10 cellular contexts compared by ENCODE assay signal in genomic region chr2:200586644-200586975, GRCh38. TPM values are rescaled to one million over a fixed set of nuclear protein-coding genes. Genes with fewer than 3 reads are reported as not detected.
DNase-seq lines count a peak whose midpoint lies in the region; ATAC-seq and TF ChIP-seq lines count a peak whose summit lies in the region.
"Had no signal": no experiment of that assay in that cellular context is flagged by ENCODE, and none has a peak within 500 bp of the region (broad histone marks: within the 10 kb centered on the region; RNA-seq: fewer than 3 reads in every experiment).

No MANE protein-coding gene starts in this region.

- peak overlapping the region in 8 of 10 donors; percentile 49 to 71 (median 60) for H3K4me3 ChIP-seq in heart right ventricle
- peak overlapping the region; percentile 46 to 72 for H3K4me3 ChIP-seq in uterus

- H3K27me3 Mint-ChIP-seq in natural killer cell (ENCODE audit: low read depth in 2 of 2) = peaks cover 0 to 12% of the 10 kb centered on the region in 2 donors

- ATAC-seq in heart right ventricle (peak in 6 of 8 donors; percentile 21 to 39 (median 27)), esophagus mucosa (peak; percentile 36), natural killer cell (no peak)
- ATAC-seq: PC-3 had no signal

- H3K36me3 Mint-ChIP-seq in natural killer cell = no peaks in the 10 kb centered on the region

- H3K4me1 ChIP-seq in heart right ventricle (peaks cover 0 to 14% (median 7%) of the 10 kb centered on the region in 9 donors), uterus (peaks cover 0 to 4% of the 10 kb centered on the region in 2 donors)

- WGBS in heart right ventricle, 2 donors = 60 to 63% methylated on average over 9 of the region's 9 CpGs

- TF ChIP-seq POLR2A in uterus (IDR thresholded peaks at IDR 0.05) = no peak

- H3K27ac ChIP-seq in heart right ventricle (peak overlapping the region in 3 of 10 donors; percentile 18 to 71 (median 41)), uterus (peak overlapping the region; percentile 67 to 91)

- intact Hi-C loops in heart right ventricle (cut with DNase I) = loop anchor here in 2 of 10 donors (10.0 kb wide), 2 partner anchors 108 to 118 kb away; no protein-coding TSS in a partner anchor
- intact Hi-C loops in cardiac septum (cut with DNase I) = no loop called here
- intact Hi-C loops in natural killer cell (cut with micrococcal nuclease) = no loop called here
- intact Hi-C loops in uterus (cut with DNase I; ENCODE audit: low total_unique reads) = no loop called here

- H3K9me3 Mint-ChIP-seq in natural killer cell = no peaks in the 10 kb centered on the region

- H3K27me3 ChIP-seq in heart right ventricle (peaks cover 0 to 8% (median 0%) of the 10 kb centered on the region in 7 donors), uterus (no peaks in the 10 kb centered on the region)

- H3K36me3 ChIP-seq in heart right ventricle = no peaks in the 10 kb centered on the region
- no peaks in the 10 kb centered on the region for H3K36me3 ChIP-seq in uterus

- no peak for DNase-seq in heart right ventricle
- no peak for DNase-seq in cardiac septum (ENCODE audit: low spot score)
- DNase-seq in natural killer cell = no peak
- DNase-seq in uterus = no peak
- no peak for DNase-seq in CD1c-positive myeloid dendritic cell (ENCODE audit: extremely low spot score)
- DNase-seq in NCI-H1105 treated with DMSO at 0.1 percent for 48 hours (lab: John Stamatoyannopoulos, UW) = no peak
- no peak for DNase-seq in hepatic stellate cell (ENCODE audit: low spot score)
- DNase-seq: PC-3; stimulated activated CD4-positive, alpha-beta T cell treated with anti-CD3 and anti-CD28 coated beads, Interleukin-1b, Interleukin-23, amount 100 ng/mL, for 48 hours had no signal

- H3K4me3 Mint-ChIP-seq in natural killer cell = peak overlapping the region; percentile 83

- no peak for TF ChIP-seq CTCF in heart right ventricle (IDR thresholded peaks at IDR 0.05)
- no peak for TF ChIP-seq CTCF in natural killer cell (IDR thresholded peaks at IDR 0.05)
- TF ChIP-seq CTCF in uterus (IDR thresholded peaks at IDR 0.05) = no peak

- peaks cover 7 to 12% of the 10 kb centered on the region in 2 donors for H3K4me1 Mint-ChIP-seq in natural killer cell

- H3K27ac Mint-ChIP-seq in natural killer cell = peak overlapping the region in 1 of 2 donors; percentile 57

- H3K9me3 ChIP-seq in heart right ventricle (no peaks in the 10 kb centered on the region), uterus (no peaks in the 10 kb centered on the region)

RNA-seq across cellular contexts. Expression of gene AOX1, which starts 0.8 kb away (rescaled TPM):
- 10 to 100 TPM in 1 of 10 donors, 1 to 10 TPM in 7, under 1 TPM in 2; 0.72 to 22.3 (median 2.2) TPM for total RNA-seq in heart right ventricle
- polyA plus RNA-seq in heart right ventricle = 10 to 100 TPM in 1 of 2 donors, 1 to 10 TPM in 1; 3.5 to 11.2 TPM
- total RNA-seq in cardiac septum = 1.5 TPM
- total RNA-seq in esophagus mucosa = 5.2 TPM
- not detected for total RNA-seq in natural killer cell
- 10 to 100 TPM; 13.8 to 52.6 (median 33.8) TPM for total RNA-seq in uterus

Comparison
In these comparisons a context has a peak if more than half of its experiments do, and no peak if none do; other contexts are left out.
1. ATAC-seq: peak in heart right ventricle (6 of 8) and esophagus mucosa (single experiment); none in natural killer cell (0 of 3).